In genomic region chr9:89690334-89690912, GRCh38 we compare ENCODE assay signal across 1 cellular context.
TF ChIP-seq lines count a peak whose summit lies in the region.

No MANE protein-coding gene starts in this region.

TF ChIP-seq in HepG2, 621 proteins besides CTCF, POLR2A, EP300 and RAD21 (continued from another document):
- TF ChIP-seq MYPOP (CRISPR knock-in tag; IDR thresholded peaks at IDR 0.05): no peak
- no peak for TF ChIP-seq AKNA (CRISPR knock-in tag; IDR thresholded peaks at IDR 0.05; ENCODE audit: borderline replicate concordance)
- TF ChIP-seq ZNF3 (CRISPR knock-in tag; IDR thresholded peaks at IDR 0.05): no peak
- peak; percentile 59; the same call in 1 of the 2 replicates for TF ChIP-seq MAFF (IDR thresholded peaks at IDR 0.05; ENCODE audit: low read depth, low read length)
- TF ChIP-seq ZNF782 (CRISPR knock-in tag; IDR thresholded peaks at IDR 0.05; ENCODE audit: borderline replicate concordance): no peak
- TF ChIP-seq ZNF331 (CRISPR knock-in tag; IDR thresholded peaks at IDR 0.05): no peak
TF ChIP-seq in HepG2: peak in this region for 2.
